In genomic region chr3:111999924-112000835, GRCh38 we compare ENCODE assay signal across 13 cellular contexts. TPM values are rescaled to one million over a fixed set of nuclear protein-coding genes. Genes with fewer than 3 reads are reported as not detected.
A peak's percentile ranks its signal among the peaks of the same experiment; 100 is the strongest.
DNase-seq lines count a peak whose midpoint lies in the region; ATAC-seq, FAIRE-seq and TF ChIP-seq lines count a peak whose summit lies in the region.
"Had no signal": no experiment of that assay in that cellular context is flagged by ENCODE, and none has a peak within 500 bp of the region (broad histone marks: within the 10 kb centered on the region; RNA-seq: fewer than 3 reads in every experiment).

No MANE protein-coding gene starts in this region.

- no peak overlapping the region for H3K27ac ChIP-seq in BLaER1 treated with 17β-estradiol and CSF1 and Interleukin-3, amounts not matched to agents 10 nM and 100 nM
- H3K27ac ChIP-seq in GM23338 (ENCODE audit: low read depth) (no peak overlapping the region), keratinocyte (ENCODE audit: control insufficient read depth, insufficient read depth, low read length) (no peak overlapping the region)
- H3K27ac ChIP-seq: gastroesophageal sphincter, tibial nerve had no signal

- H3K36me3 Mint-ChIP-seq in GM23338 (ENCODE audit: low read depth), result peaks cover 15% of the 10 kb centered on the region; the same call in 2 of the 3 replicates
- no peaks in the 10 kb centered on the region for H3K36me3 Mint-ChIP-seq in activated naive CD8-positive, alpha-beta T cell treated with anti-CD3 and anti-CD28 coated beads, Interleukin-2, amount 50 U/mL, for 24 hours (ENCODE audit: low read depth)

- H2AFZ ChIP-seq in GM23338 (peak overlapping the region; percentile 98), keratinocyte (ENCODE audit: control insufficient read depth, low read length) (peak overlapping the region; percentile 95)

- dilution Hi-C loops in keratinocyte (cut with MboI; ENCODE audit: extremely low pct_ligation_motif_present, low sequenced_read_pairs), result no loop called here

- peaks cover 0 to 7% (median 0%) of the 10 kb centered on the region in 11 experiments; a peak in 2 of 22 replicates for H3K9me3 ChIP-seq in BLaER1 treated with 17β-estradiol and CSF1 and Interleukin-3, amounts not matched to agents 10 nM and 100 nM (replicated peaks in 1 of 11)
- H3K9me3 ChIP-seq in keratinocyte (ENCODE audit: control insufficient read depth, low read depth, low read length), result no peaks in the 10 kb centered on the region
- H3K9me3 ChIP-seq: gastroesophageal sphincter, tibial nerve had no signal

- no peaks in the 10 kb centered on the region for H3K79me2 ChIP-seq in GM23338 (replicated peaks; ENCODE audit: insufficient read depth)
- peaks cover 2% of the 10 kb centered on the region for H3K79me2 ChIP-seq in keratinocyte (ENCODE audit: control insufficient read depth, insufficient read depth, low read length)

- H3K27me3 Mint-ChIP-seq in GM23338 (ENCODE audit: insufficient read depth, low read depth, poor library complexity), result peaks cover 21% of the 10 kb centered on the region
- peaks cover 6% of the 10 kb centered on the region for H3K27me3 Mint-ChIP-seq in activated naive CD8-positive, alpha-beta T cell treated with anti-CD3 and anti-CD28 coated beads, Interleukin-2, amount 50 U/mL, for 24 hours

- TF ChIP-seq CTCF in GM23338 (conservative IDR thresholded peaks at IDR 0.05; ENCODE audit: low read depth in 2 of 2) (no peak), keratinocyte (optimal IDR thresholded peaks at IDR 0.05 in 1 of 3, IDR thresholded peaks at IDR 0.05 in 1 of 3, conservative IDR thresholded peaks at IDR 0.05 in 1 of 3; ENCODE audit: extremely low read depth in 1 of 3, insufficient read depth in 2 of 3, low read length in 3 of 3) (no peak)

- peaks cover 43 to 56% (median 50%) of the 10 kb centered on the region in 11 experiments for H3K27me3 ChIP-seq in BLaER1 treated with 17β-estradiol and CSF1 and Interleukin-3, amounts not matched to agents 10 nM and 100 nM
- peaks cover 22% of the 10 kb centered on the region for H3K27me3 ChIP-seq in GM23338 (ENCODE audit: insufficient read depth)
- H3K27me3 ChIP-seq in keratinocyte (ENCODE audit: control insufficient read depth, extremely low read depth, insufficient read depth, low read length), result no peaks in the 10 kb centered on the region

- peak overlapping the region in 6 of 11 experiments; percentile 1 to 45 (median 28); a peak in 9 of 22 replicates for H3K4me2 ChIP-seq in BLaER1 treated with 17β-estradiol and CSF1 and Interleukin-3, amounts not matched to agents 10 nM and 100 nM
- H3K4me2 ChIP-seq in GM23338, result peak overlapping the region; percentile 85
- H3K4me2 ChIP-seq in keratinocyte (ENCODE audit: control insufficient read depth, extremely low read depth, insufficient read depth, low read depth, low read length), result peak overlapping the region; percentile 77

- H3K4me1 ChIP-seq in BLaER1 treated with 17β-estradiol and CSF1 and Interleukin-3, amounts not matched to agents 10 nM and 100 nM, result peaks cover 10 to 19% (median 13%) of the 10 kb centered on the region in 10 experiments; a peak in 16 of 20 replicates
- H3K4me1 ChIP-seq in GM23338 (ENCODE audit: insufficient read depth) (peaks cover 18% of the 10 kb centered on the region), keratinocyte (ENCODE audit: control insufficient read depth, extremely low read depth, insufficient read depth, low read length) (peaks cover 62% of the 10 kb centered on the region)

- 0 out of 22 replicates have a peak, but pooled peaks cover 0 to 4% (median 0%) of the 10 kb centered on the region in 11 experiments for H3K36me3 ChIP-seq in BLaER1 treated with 17β-estradiol and CSF1 and Interleukin-3, amounts not matched to agents 10 nM and 100 nM
- H3K36me3 ChIP-seq in GM23338 (ENCODE audit: insufficient read depth) (peaks cover 3% of the 10 kb centered on the region; the same call in 1 of the 2 replicates), keratinocyte (ENCODE audit: control insufficient read depth in 2 of 2, extremely low read depth in 1 of 2, insufficient read depth in 2 of 2, low read length in 2 of 2) (no peaks in the 10 kb centered on the region)
- H3K36me3 ChIP-seq: gastroesophageal sphincter, tibial nerve had no signal

- intact Hi-C loops in Right ventricle myocardium superior (cut with DNase I) (no loop called here), cardiac septum (cut with DNase I) (no loop called here)

- peak; percentile 15 for ATAC-seq in GM23338
- ATAC-seq in activated naive CD8-positive, alpha-beta T cell treated with anti-CD3 and anti-CD28 coated beads, Interleukin-2, amount 50 U/mL, for 24 hours, result no peak
- no peak for ATAC-seq in GM21390 (IDR thresholded peaks at IDR 0.05; ENCODE audit: unreplicated experiment)
- no peak for ATAC-seq in Right ventricle myocardium superior (ENCODE audit: poor library complexity)

- no peak for FAIRE-seq in keratinocyte (lab: Jason Lieb, UNC)

- H3K4me3 Mint-ChIP-seq in GM23338, result peak overlapping the region; percentile 92
- peak overlapping the region; percentile 69 for H3K4me3 Mint-ChIP-seq in activated naive CD8-positive, alpha-beta T cell treated with anti-CD3 and anti-CD28 coated beads, Interleukin-2, amount 50 U/mL, for 24 hours

- no peaks in the 10 kb centered on the region for H3K9me2 ChIP-seq in GM23338 (ENCODE audit: insufficient read depth)

- no peaks in the 10 kb centered on the region for H3K9me1 ChIP-seq in keratinocyte (ENCODE audit: control insufficient read depth, extremely low read depth, insufficient read depth, low read length)

- DNase-seq in GM23338 (ENCODE audit: low spot score) (peak; percentile 19), keratinocyte (ENCODE audit: low read depth, low spot score) (no peak), Right ventricle myocardium superior (no peak), cardiac septum (ENCODE audit: low spot score) (no peak)
- DNase-seq in activated naive CD8-positive, alpha-beta T cell treated with anti-CD3 and anti-CD28 coated beads, Interleukin-2, amount 50 U/mL, for 24 hours, result no peak
- no peak for DNase-seq in activated CD8-positive, alpha-beta memory T cell treated with anti-CD3 and anti-CD28 coated beads for 24 hours
- DNase-seq: activated CD4-positive, CD25-positive, alpha-beta regulatory T cell treated with anti-CD3 and anti-CD28 coated beads, Interleukin-2, amount 50 U/mL, for 72 hours had no signal

- no peak overlapping the region for H3K27ac Mint-ChIP-seq in GM23338
- no peak overlapping the region for H3K27ac Mint-ChIP-seq in activated naive CD8-positive, alpha-beta T cell treated with anti-CD3 and anti-CD28 coated beads, Interleukin-2, amount 50 U/mL, for 24 hours

- peaks cover 0 to 6% (median 0%) of the 10 kb centered on the region in 11 experiments; a peak in 1 of 22 replicates for H4K20me1 ChIP-seq in BLaER1 treated with 17β-estradiol and CSF1 and Interleukin-3, amounts not matched to agents 10 nM and 100 nM
- H4K20me1 ChIP-seq in GM23338 (replicated peaks; ENCODE audit: insufficient read depth), result no peaks in the 10 kb centered on the region; the same call in 1 of the 2 replicates
- no peaks in the 10 kb centered on the region for H4K20me1 ChIP-seq in keratinocyte (ENCODE audit: control insufficient read depth, extremely low read depth, insufficient read depth, low read length)

- H3K9ac ChIP-seq in BLaER1 treated with 17β-estradiol and CSF1 and Interleukin-3, amounts not matched to agents 10 nM and 100 nM, result no peak overlapping the region
- peak overlapping the region; percentile 65 for H3K9ac ChIP-seq in keratinocyte (ENCODE audit: control insufficient read depth, extremely low read depth, insufficient read depth, low read length)

- H3K4me1 Mint-ChIP-seq in GM23338, result peaks cover 22% of the 10 kb centered on the region
- peaks cover 60% of the 10 kb centered on the region for H3K4me1 Mint-ChIP-seq in activated naive CD8-positive, alpha-beta T cell treated with anti-CD3 and anti-CD28 coated beads, Interleukin-2, amount 50 U/mL, for 24 hours

- no peaks in the 10 kb centered on the region for H3K9me3 Mint-ChIP-seq in GM23338
- H3K9me3 Mint-ChIP-seq in activated naive CD8-positive, alpha-beta T cell treated with anti-CD3 and anti-CD28 coated beads, Interleukin-2, amount 50 U/mL, for 24 hours, result no peaks in the 10 kb centered on the region

- no peak overlapping the region for H3K4me3 ChIP-seq in BLaER1 treated with 17β-estradiol and CSF1 and Interleukin-3, amounts not matched to agents 10 nM and 100 nM
- H3K4me3 ChIP-seq in GM23338 (peak overlapping the region; percentile 80), keratinocyte (ENCODE audit: control insufficient read depth in 2 of 3, extremely low read depth in 1 of 3, insufficient read depth in 2 of 3, low read depth in 1 of 3, low read length in 3 of 3) (peak overlapping the region; percentile 46 to 73 (median 65))

- no peaks in the 10 kb centered on the region for H3F3A ChIP-seq in GM23338 (replicated peaks; ENCODE audit: low read depth)

RNA-seq across cellular contexts. Expression of gene TAGLN3, which starts 1.5 kb away (rescaled TPM):
- total RNA-seq in GM23338 (2014; rRNA removed; shearing (Covaris generic)), result 6.8 and 8.2 TPM in 2 replicates
- polyA plus RNA-seq in GM23338 (2016; fragmentation: Nextera tagmentation; extraction: Ambion mirVana), result 12.6 and 13.0 TPM in 2 replicates
- 6.4 to 8.9 TPM (median 8.5 TPM) in 3 replicates for polyA plus RNA-seq in keratinocyte
- polyA plus RNA-seq in keratinocyte (2011; ENCODE audit: low read depth), result 1.9 TPM
- polyA plus RNA-seq in keratinocyte (2011; cell fraction: cytosol; rRNA removed), result 4.2 and 4.3 TPM in 2 replicates
- 4.6 and 5.7 TPM in 2 replicates for polyA plus RNA-seq in keratinocyte (2011; cell fraction: nucleus; rRNA removed)
- polyA plus RNA-seq in keratinocyte (2012; ENCODE audit: low replicate concordance), result 2.4 and 5.7 TPM in 2 replicates
- 2.5 to 6.7 TPM (median 2.5 TPM) in 3 replicates for polyA minus RNA-seq in keratinocyte
- not detected for polyA minus RNA-seq in keratinocyte (2011; cell fraction: cytosol; rRNA and poly(A)+ RNA removed)
- polyA minus RNA-seq in keratinocyte (2011; cell fraction: nucleus; rRNA and poly(A)+ RNA removed), result 5.9 and 8.8 TPM in 2 replicates
- total RNA-seq in Right ventricle myocardium superior, result not detected
- total RNA-seq in cardiac septum, result 0.46 TPM
- total RNA-seq: OCI-LY7 had no signal

RNA-seq across cellular contexts. Expression of gene ABHD10, which starts 21.4 kb away (rescaled TPM):
- 28.0 and 29.2 TPM in 2 replicates for total RNA-seq in GM23338 (2014; rRNA removed; shearing (Covaris generic))
- polyA plus RNA-seq in GM23338 (2016; fragmentation: Nextera tagmentation; extraction: Ambion mirVana), result 16.9 and 18.4 TPM in 2 replicates
- 12.0 to 22.2 TPM (median 13.2 TPM) in 3 replicates for polyA plus RNA-seq in keratinocyte
- polyA plus RNA-seq in keratinocyte (2011; ENCODE audit: low read depth), result 3.9 TPM
- 6.9 and 15.9 TPM in 2 replicates for polyA plus RNA-seq in keratinocyte (2011; cell fraction: cytosol; rRNA removed)
- 12.9 and 17.7 TPM in 2 replicates for polyA plus RNA-seq in keratinocyte (2011; cell fraction: nucleus; rRNA removed)
- 7.6 and 11.3 TPM in 2 replicates for polyA plus RNA-seq in keratinocyte (2012; ENCODE audit: low replicate concordance)
- polyA minus RNA-seq in keratinocyte, result 1.7 to 17.9 TPM (median 8.0 TPM) in 3 replicates
- polyA minus RNA-seq in keratinocyte (2011; cell fraction: cytosol; rRNA and poly(A)+ RNA removed), result 16.1 TPM
- polyA minus RNA-seq in keratinocyte (2011; cell fraction: nucleus; rRNA and poly(A)+ RNA removed), result 10.8 and 40.9 TPM in 2 replicates
- 59.0 TPM for total RNA-seq in Right ventricle myocardium superior
- 34.6 TPM for total RNA-seq in cardiac septum

RNA-seq across cellular contexts. Expression of gene TMPRSS7, which starts 34.4 kb away (rescaled TPM):
- not detected in 2 replicates for total RNA-seq in GM23338 (2014; rRNA removed; shearing (Covaris generic))
- polyA plus RNA-seq in GM23338 (2016; fragmentation: Nextera tagmentation; extraction: Ambion mirVana) (not detected in 2 replicates), keratinocyte (0.02 to 0.18 TPM (median 0.08 TPM) in 3 replicates)
- not detected for polyA plus RNA-seq in keratinocyte (2011; ENCODE audit: low read depth)
- polyA plus RNA-seq in keratinocyte (2011; cell fraction: cytosol; rRNA removed), result 0.04 and 0.05 TPM in 2 replicates
- polyA plus RNA-seq in keratinocyte (2011; cell fraction: nucleus; rRNA removed), result 0.18 and 0.21 TPM in 2 replicates
- 0.05 and 0.14 TPM in 2 replicates for polyA plus RNA-seq in keratinocyte (2012; ENCODE audit: low replicate concordance)
- polyA minus RNA-seq in keratinocyte, result 0.26 TPM in 1 of 3 replicates, not detected in the others
- polyA minus RNA-seq in keratinocyte (2011; cell fraction: cytosol; rRNA and poly(A)+ RNA removed), result not detected
- 0.23 and 0.32 TPM in 2 replicates for polyA minus RNA-seq in keratinocyte (2011; cell fraction: nucleus; rRNA and poly(A)+ RNA removed)
- total RNA-seq in Right ventricle myocardium superior (not detected), cardiac septum (not detected)
- total RNA-seq: gastroesophageal sphincter, myocyte, OCI-LY7, tibial nerve had no signal

Comparison
In these comparisons a context has a peak if more than half of its experiments do, and no peak if none do; other contexts are left out.
1. H3K4me2 ChIP-seq: peak in every context shown above with its lines; median percentile 85 in GM23338; 77 in keratinocyte; 28 in BLaER1 treated with 17β-estradiol and CSF1 and Interleukin-3, amounts not matched to agents 10 nM and 100 nM.
2. H3K4me3 ChIP-seq: peak in GM23338 (single experiment) and keratinocyte (3 of 3); none in BLaER1 treated with 17β-estradiol and CSF1 and Interleukin-3, amounts not matched to agents 10 nM and 100 nM (0 of 10).